Comparison of ENCODE assay signal across 18 cellular contexts in genomic region chr4:154407483-154407882, GRCh38.
DNase-seq lines count a peak whose midpoint lies in the region; ATAC-seq and TF ChIP-seq lines count a peak whose summit lies in the region.
"Had no signal": no experiment of that assay in that cellular context is flagged by ENCODE, and none has a peak within 500 bp of the region (broad histone marks: within the 10 kb centered on the region; RNA-seq: fewer than 3 reads in every experiment).

No MANE protein-coding gene starts in this region.

- H3K4me3 ChIP-seq in mucosa of descending colon = no peak overlapping the region
- H3K4me3 ChIP-seq: BLaER1 treated with 17β-estradiol and CSF1 and Interleukin-3, amounts not matched to agents 10 nM and 100 nM; GM12878; HAP-1 had no signal

- no peak overlapping the region for H3K27ac Mint-ChIP-seq in WTC11
- H3K27ac Mint-ChIP-seq in naive B cell = peak overlapping the region in 3 of 6 donors; percentile 24 to 65 (median 59)
- H3K27ac Mint-ChIP-seq: CD14-positive monocyte; CD4-positive, alpha-beta T cell; CD8-positive, alpha-beta memory T cell; HFFc6 had no signal

- H3K27me3 Mint-ChIP-seq in WTC11 (ENCODE audit: low read depth) (no peaks in the 10 kb centered on the region; the same call in 1 of the 2 replicates), naive B cell (peaks cover 0 to 13% (median 0%) of the 10 kb centered on the region in 3 donors)

- no peaks in the 10 kb centered on the region for H3K36me3 ChIP-seq in mucosa of descending colon (ENCODE audit: low read depth)
- H3K36me3 ChIP-seq: HAP-1 had no signal

- ATAC-seq in WTC11 (peak; percentile 30), naive B cell (ENCODE audit: low read depth in 2 of 2) (peak; percentile 42 to 50), mucosa of descending colon (no peak), HG02798 (IDR thresholded peaks at IDR 0.05; ENCODE audit: poor library complexity, unreplicated experiment) (no peak), GM18861 (IDR thresholded peaks at IDR 0.05; ENCODE audit: unreplicated experiment) (no peak)
- ATAC-seq: GM12878 had no signal

- no peaks in the 10 kb centered on the region for H3K4me1 Mint-ChIP-seq in WTC11
- peaks cover 22 to 27% (median 22%) of the 10 kb centered on the region in 3 donors for H3K4me1 Mint-ChIP-seq in naive B cell
- H3K4me1 Mint-ChIP-seq: CD14-positive monocyte; CD8-positive, alpha-beta memory T cell had no signal

- no peaks in the 10 kb centered on the region for H3K4me1 ChIP-seq in mucosa of descending colon (ENCODE audit: low read depth)
- H3K4me1 ChIP-seq: HAP-1 had no signal

- H3K4me3 Mint-ChIP-seq in WTC11 = no peak overlapping the region
- peak overlapping the region in 3 of 8 donors; percentile 32 to 40 (median 35) for H3K4me3 Mint-ChIP-seq in naive B cell
- H3K4me3 Mint-ChIP-seq: CD14-positive monocyte; CD4-positive, alpha-beta T cell; CD8-positive, alpha-beta memory T cell; HFFc6 had no signal

- CTCF ChIA-PET in WTC11 (lab: Charles Lee) = no interaction called here

- H3K36me3 Mint-ChIP-seq in WTC11 (no peaks in the 10 kb centered on the region), naive B cell (peaks cover 0 to 10% of the 10 kb centered on the region in 2 donors)
- H3K36me3 Mint-ChIP-seq: CD14-positive monocyte; CD8-positive, alpha-beta memory T cell had no signal

- peaks cover 7% of the 10 kb centered on the region for H3K9me3 Mint-ChIP-seq in WTC11
- H3K9me3 Mint-ChIP-seq in naive B cell = peaks cover 0 to 8% (median 5%) of the 10 kb centered on the region in 7 donors

- DNase-seq in WTC11 (ENCODE audit: low spot score) (no peak), naive B cell (no peak), renal cortical epithelial cell (ENCODE audit: low read depth) (peak; percentile 9), mucosa of descending colon (no peak)
- DNase-seq: CD4-positive, alpha-beta T cell; CD8-positive, alpha-beta memory T cell; DMS 273 treated with DMSO at 0.1 percent for 48 hours; DMS79; EL; GDM1; GOT3; HFFc6 had no signal

- POLR2A ChIA-PET in WTC11 (lab: Charles Lee) = no interaction called here

- TF ChIP-seq CTCF in WTC11 (IDR thresholded peaks at IDR 0.05) (no peak), mucosa of descending colon (IDR thresholded peaks at IDR 0.05) (no peak)

- H3K9me3 ChIP-seq in mucosa of descending colon = no peaks in the 10 kb centered on the region
- H3K9me3 ChIP-seq: HAP-1 had no signal

- intact Hi-C loops in mucosa of descending colon (cut with DNase I, micrococcal nuclease) = no loop called here

TF ChIP-seq in WTC11, 78 proteins besides CTCF, POLR2A, EP300 and RAD21:
- TF ChIP-seq TEAD4 (CRISPR knock-in tag; IDR thresholded peaks at IDR 0.05) (no peak), USF2 (CRISPR knock-in tag; IDR thresholded peaks at IDR 0.05) (no peak), ZNF121 (CRISPR knock-in tag; IDR thresholded peaks at IDR 0.05) (no peak), NR2C2 (CRISPR knock-in tag; IDR thresholded peaks at IDR 0.05) (no peak), TP53 (CRISPR knock-in tag; IDR thresholded peaks at IDR 0.05) (no peak), CREM (CRISPR knock-in tag; IDR thresholded peaks at IDR 0.05) (no peak), NR1H2 (CRISPR knock-in tag; IDR thresholded peaks at IDR 0.05) (no peak), JUN (CRISPR knock-in tag; IDR thresholded peaks at IDR 0.05) (no peak), FOXP4 (CRISPR knock-in tag; IDR thresholded peaks at IDR 0.05) (no peak), ZNF512 (CRISPR knock-in tag; IDR thresholded peaks at IDR 0.05; ENCODE audit: borderline replicate concordance) (no peak), CREB1 (CRISPR knock-in tag; IDR thresholded peaks at IDR 0.05) (no peak)
- TF ChIP-seq, protein P1, sequence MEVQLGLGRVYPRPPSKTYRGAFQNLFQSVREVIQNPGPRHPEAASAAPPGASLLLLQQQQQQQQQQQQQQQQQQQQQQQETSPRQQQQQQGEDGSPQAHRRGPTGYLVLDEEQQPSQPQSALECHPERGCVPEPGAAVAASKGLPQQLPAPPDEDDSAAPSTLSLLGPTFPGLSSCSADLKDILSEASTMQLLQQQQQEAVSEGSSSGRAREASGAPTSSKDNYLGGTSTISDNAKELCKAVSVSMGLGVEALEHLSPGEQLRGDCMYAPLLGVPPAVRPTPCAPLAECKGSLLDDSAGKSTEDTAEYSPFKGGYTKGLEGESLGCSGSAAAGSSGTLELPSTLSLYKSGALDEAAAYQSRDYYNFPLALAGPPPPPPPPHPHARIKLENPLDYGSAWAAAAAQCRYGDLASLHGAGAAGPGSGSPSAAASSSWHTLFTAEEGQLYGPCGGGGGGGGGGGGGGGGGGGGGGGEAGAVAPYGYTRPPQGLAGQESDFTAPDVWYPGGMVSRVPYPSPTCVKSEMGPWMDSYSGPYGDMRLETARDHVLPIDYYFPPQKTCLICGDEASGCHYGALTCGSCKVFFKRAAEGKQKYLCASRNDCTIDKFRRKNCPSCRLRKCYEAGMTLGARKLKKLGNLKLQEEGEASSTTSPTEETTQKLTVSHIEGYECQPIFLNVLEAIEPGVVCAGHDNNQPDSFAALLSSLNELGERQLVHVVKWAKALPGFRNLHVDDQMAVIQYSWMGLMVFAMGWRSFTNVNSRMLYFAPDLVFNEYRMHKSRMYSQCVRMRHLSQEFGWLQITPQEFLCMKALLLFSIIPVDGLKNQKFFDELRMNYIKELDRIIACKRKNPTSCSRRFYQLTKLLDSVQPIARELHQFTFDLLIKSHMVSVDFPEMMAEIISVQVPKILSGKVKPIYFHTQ (CRISPR knock-in tag; IDR thresholded peaks at IDR 0.05) = no peak
- TF ChIP-seq, protein P2, sequence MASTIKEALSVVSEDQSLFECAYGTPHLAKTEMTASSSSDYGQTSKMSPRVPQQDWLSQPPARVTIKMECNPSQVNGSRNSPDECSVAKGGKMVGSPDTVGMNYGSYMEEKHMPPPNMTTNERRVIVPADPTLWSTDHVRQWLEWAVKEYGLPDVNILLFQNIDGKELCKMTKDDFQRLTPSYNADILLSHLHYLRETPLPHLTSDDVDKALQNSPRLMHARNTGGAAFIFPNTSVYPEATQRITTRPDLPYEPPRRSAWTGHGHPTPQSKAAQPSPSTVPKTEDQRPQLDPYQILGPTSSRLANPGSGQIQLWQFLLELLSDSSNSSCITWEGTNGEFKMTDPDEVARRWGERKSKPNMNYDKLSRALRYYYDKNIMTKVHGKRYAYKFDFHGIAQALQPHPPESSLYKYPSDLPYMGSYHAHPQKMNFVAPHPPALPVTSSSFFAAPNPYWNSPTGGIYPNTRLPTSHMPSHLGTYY (CRISPR knock-in tag; IDR thresholded peaks at IDR 0.05) = no peak

Comparison
In these comparisons a context has a peak if more than half of its experiments do, and no peak if none do; other contexts are left out.
1. ATAC-seq: peak in WTC11 (single experiment) and naive B cell (2 of 2); none in mucosa of descending colon (single experiment), HG02798 (single experiment) and GM18861 (single experiment).